In genomic region chr15:64878708-64879107, GRCh38 we compare ENCODE assay signal across 19 cellular contexts. TPM values are rescaled to one million over a fixed set of nuclear protein-coding genes. Genes with fewer than 3 reads are reported as not detected.
DNase-seq lines count a peak whose midpoint lies in the region; ATAC-seq and TF ChIP-seq lines count a peak whose summit lies in the region.
"Had no signal": no experiment of that assay in that cellular context is flagged by ENCODE, and none has a peak within 500 bp of the region (broad histone marks: within the 10 kb centered on the region; RNA-seq: fewer than 3 reads in every experiment).

No MANE protein-coding gene starts in this region.

- peak; percentile 50 to 67 for TF ChIP-seq EP300 in tibial nerve (IDR thresholded peaks at IDR 0.05)

- no peaks in the 10 kb centered on the region for H3K36me3 Mint-ChIP-seq in activated T-helper 17 cell treated with anti-CD3 and anti-CD28 coated beads, Interleukin-2, amount 50 U/mL, for 72 hours (ENCODE audit: low read depth)
- H3K36me3 Mint-ChIP-seq: activated naive CD8-positive, alpha-beta T cell; brain had no signal

- H3K4me3 Mint-ChIP-seq in activated T-helper 17 cell treated with anti-CD3 and anti-CD28 coated beads, Interleukin-2, amount 50 U/mL, for 72 hours, result no peak overlapping the region
- H3K4me3 Mint-ChIP-seq: activated naive CD8-positive, alpha-beta T cell; activated T-cell treated with anti-CD3 and anti-CD28 coated beads, Interleukin-2, amount 50 U/mL, for 72 hours; brain; H9 had no signal

- H3K9me3 ChIP-seq in heart right ventricle (no peaks in the 10 kb centered on the region), muscle layer of duodenum (ENCODE audit: control insufficient read depth in 1 of 2, low read length in 2 of 2) (no peaks in the 10 kb centered on the region), tibial nerve (no peaks in the 10 kb centered on the region), WERI-Rb-1 (ENCODE audit: severe bottlenecking) (no peaks in the 10 kb centered on the region)
- H3K9me3 ChIP-seq: SK-N-SH had no signal

- H3K27me3 ChIP-seq in heart right ventricle (no peaks in the 10 kb centered on the region), muscle layer of duodenum (ENCODE audit: low read depth, low read length) (no peaks in the 10 kb centered on the region), tibial nerve (no peaks in the 10 kb centered on the region), WERI-Rb-1 (ENCODE audit: insufficient read depth, low read depth, severe bottlenecking) (no peaks in the 10 kb centered on the region)

- H3K36me3 ChIP-seq in heart right ventricle (no peaks in the 10 kb centered on the region), muscle layer of duodenum (ENCODE audit: control insufficient read depth in 1 of 2, insufficient read depth in 2 of 2, low read length in 2 of 2) (no peaks in the 10 kb centered on the region), tibial nerve (no peaks in the 10 kb centered on the region), WERI-Rb-1 (no peaks in the 10 kb centered on the region)

- H3K4me1 Mint-ChIP-seq in activated T-helper 17 cell treated with anti-CD3 and anti-CD28 coated beads, Interleukin-2, amount 50 U/mL, for 72 hours, result peaks cover 25% of the 10 kb centered on the region

- peak in 1 of 2 donors; percentile 55 for DNase-seq in heart right ventricle
- no peak for DNase-seq in tibial nerve (ENCODE audit: low spot score in 2 of 2)
- no peak for DNase-seq in NK-92 (lab: John Stamatoyannopoulos, UW; ENCODE audit: unreplicated experiment)
- DNase-seq in WERI-Rb-1, result no peak
- no peak for DNase-seq in NCI-H526 treated with DMSO at 0.1 percent for 48 hours (lab: John Stamatoyannopoulos, UW)
- DNase-seq: activated CD4-positive, alpha-beta T cell treated with anti-CD3 and anti-CD28 coated beads for 1 hour; activated T-cell treated with anti-CD3 and anti-CD28 coated beads, Interleukin-2, amount 50 U/mL, for 72 hours; cortex of kidney; DMS79 treated with DMSO at 0.1 percent for 48 hours; H9; NCI-H1417 treated with DMSO at 0.1 percent for 48 hours; NCI-H2171 treated with DMSO at 0.1 percent for 48 hours; SK-N-SH; substantia nigra had no signal

- no peaks in the 10 kb centered on the region for H3K9me3 Mint-ChIP-seq in activated T-helper 17 cell treated with anti-CD3 and anti-CD28 coated beads, Interleukin-2, amount 50 U/mL, for 72 hours
- H3K9me3 Mint-ChIP-seq: activated T-cell treated with anti-CD3 and anti-CD28 coated beads, Interleukin-2, amount 50 U/mL, for 72 hours; brain; H9 had no signal

- peaks cover 4 to 84% (median 32%) of the 10 kb centered on the region in 9 donors for H3K4me1 ChIP-seq in heart right ventricle
- peaks cover 11 to 18% of the 10 kb centered on the region in 2 donors for H3K4me1 ChIP-seq in muscle layer of duodenum (ENCODE audit: control insufficient read depth in 1 of 2, insufficient read depth in 2 of 2, low read length in 2 of 2)
- peaks cover 0 to 44% (median 28%) of the 10 kb centered on the region in 4 donors for H3K4me1 ChIP-seq in tibial nerve

- H3K4me3 ChIP-seq in heart right ventricle (no peak overlapping the region), muscle layer of duodenum (ENCODE audit: low read depth in 1 of 2, low read length in 2 of 2) (no peak overlapping the region), tibial nerve (no peak overlapping the region), WERI-Rb-1 (ENCODE audit: low read depth, low read length) (no peak overlapping the region)

- WGBS in heart right ventricle, 2 donors, result 55 to 66% methylated on average over 9 of the region's 9 CpGs
- WGBS in tibial nerve, 2 donors, result 70 to 83% methylated on average over 9 of the region's 9 CpGs

- H3K27me3 Mint-ChIP-seq in activated T-helper 17 cell treated with anti-CD3 and anti-CD28 coated beads, Interleukin-2, amount 50 U/mL, for 72 hours, result no peaks in the 10 kb centered on the region
- H3K27me3 Mint-ChIP-seq: activated naive CD8-positive, alpha-beta T cell; brain had no signal

- intact Hi-C loops in heart right ventricle (cut with DNase I), result no loop called here

- no peak for ATAC-seq in activated T-helper 17 cell treated with anti-CD3 and anti-CD28 coated beads, Interleukin-2, amount 50 U/mL, for 72 hours (replicated peaks)
- ATAC-seq in heart right ventricle, result peak in 7 of 8 donors; percentile 18 to 65 (median 39)
- ATAC-seq: activated T-cell treated with anti-CD3 and anti-CD28 coated beads, Interleukin-2, amount 50 U/mL, for 72 hours had no signal

- H3K27ac Mint-ChIP-seq in activated T-helper 17 cell treated with anti-CD3 and anti-CD28 coated beads, Interleukin-2, amount 50 U/mL, for 72 hours, result peak overlapping the region; percentile 41
- H3K27ac Mint-ChIP-seq: activated naive CD8-positive, alpha-beta T cell; brain had no signal

- no peak for TF ChIP-seq CTCF in heart right ventricle (IDR thresholded peaks at IDR 0.05)
- no peak for TF ChIP-seq CTCF in tibial nerve (IDR thresholded peaks at IDR 0.05)
- TF ChIP-seq CTCF in WERI-Rb-1 (IDR thresholded peaks at IDR 0.05; ENCODE audit: low read depth, low read length), result no peak

- TF ChIP-seq POLR2A in tibial nerve (IDR thresholded peaks at IDR 0.05), result no peak

- peak overlapping the region in 9 of 10 donors; percentile 51 to 88 (median 82) for H3K27ac ChIP-seq in heart right ventricle
- H3K27ac ChIP-seq in muscle layer of duodenum (ENCODE audit: low read length), result peak overlapping the region; percentile 67
- peak overlapping the region in 3 of 4 donors; percentile 15 to 81 (median 79) for H3K27ac ChIP-seq in tibial nerve
- H3K27ac ChIP-seq in WERI-Rb-1, result no peak overlapping the region
- H3K27ac ChIP-seq: epithelial cell of prostate had no signal

RNA-seq across cellular contexts. Expression of gene ANKDD1A, which starts 33.0 kb away (rescaled TPM):
- total RNA-seq in activated T-helper 17 cell treated with anti-CD3 and anti-CD28 coated beads, Interleukin-2, amount 50 U/mL, for 72 hours, result 10 to 100 TPM in 1 of 2 donors, 1 to 10 TPM in 1; 4.3 to 10.1 TPM
- 1 to 10 TPM in 7 of 10 donors, under 1 TPM in 3; 0.70 to 1.9 (median 1.3) TPM for total RNA-seq in heart right ventricle
- polyA plus RNA-seq in heart right ventricle, result 1 to 10 TPM; 1.1 to 1.9 TPM
- total RNA-seq in tibial nerve, result 10 to 100 TPM; 18.2 to 39.3 (median 26.3) TPM

RNA-seq across cellular contexts. Expression of gene PLEKHO2, which starts 37.0 kb away (rescaled TPM):
- total RNA-seq in activated T-helper 17 cell treated with anti-CD3 and anti-CD28 coated beads, Interleukin-2, amount 50 U/mL, for 72 hours, result 10 to 100 TPM; 21.8 to 25.9 TPM
- total RNA-seq in heart right ventricle (10 to 100 TPM in 3 of 10 donors, 1 to 10 TPM in 7; 5.9 to 24.2 (median 9.7) TPM), tibial nerve (10 to 100 TPM; 40.8 to 69.9 (median 60.2) TPM)
- 10 to 100 TPM in 1 of 2 donors, 1 to 10 TPM in 1; 7.2 to 10.2 TPM for polyA plus RNA-seq in heart right ventricle

RNA-seq across cellular contexts. Expression of gene PIF1, which starts 53.3 kb away (rescaled TPM):
- total RNA-seq in activated T-helper 17 cell treated with anti-CD3 and anti-CD28 coated beads, Interleukin-2, amount 50 U/mL, for 72 hours, result 10 to 100 TPM; 44.4 to 53.1 TPM
- total RNA-seq in heart right ventricle (1 to 10 TPM in 2 of 10 donors, under 1 TPM in 8; 0.22 to 2.9 (median 0.45) TPM), tibial nerve (1 to 10 TPM in 2 of 4 donors, under 1 TPM in 1, not detected in 1; 0.39 to 2.4 (median 1.1) TPM)
- 1 to 10 TPM in 1 of 2 donors, under 1 TPM in 1; 0.38 to 1.6 TPM for polyA plus RNA-seq in heart right ventricle

Comparison
In these comparisons a context has a peak if more than half of its experiments do, and no peak if none do; other contexts are left out.
1. RNA of gene PIF1, which starts 53.3 kb away (total RNA-seq): 44.4 to 53.1 TPM in activated T-helper 17 cell treated with anti-CD3 and anti-CD28 coated beads, Interleukin-2, amount 50 U/mL, for 72 hours; 0.39 to 2.4 TPM in tibial nerve and 0.22 to 2.9 TPM in heart right ventricle; every median in the first group is over 10 times any median in the second.